ENCODE assay signal across 8 cellular contexts in genomic region chr18:713135-713490, GRCh38. TPM values are rescaled to one million over a fixed set of nuclear protein-coding genes. Genes with fewer than 3 reads are reported as not detected.
DNase-seq lines count a peak whose midpoint lies in the region; ATAC-seq and TF ChIP-seq lines count a peak whose summit lies in the region.

No MANE protein-coding gene starts in this region.

- 80 to 89% (median 86%) methylated on average over 23 of the region's 23 CpGs for WGBS in ovary, 3 donors

- peak overlapping the region in 6 of 7 donors; percentile 37 to 94 (median 78) for H3K27ac Mint-ChIP-seq in CD4-positive, alpha-beta memory T cell

- H3K27me3 ChIP-seq in CD4-positive, alpha-beta memory T cell (ENCODE audit: insufficient read depth, low read length) = no peaks in the 10 kb centered on the region
- no peaks in the 10 kb centered on the region for H3K27me3 ChIP-seq in ovary

- no peaks in the 10 kb centered on the region for H3K9me3 ChIP-seq in CD4-positive, alpha-beta memory T cell (ENCODE audit: control insufficient read depth in 1 of 2, low read length in 2 of 2)
- H3K9me3 ChIP-seq in ovary = no peaks in the 10 kb centered on the region

- H3K27ac ChIP-seq in CD4-positive, alpha-beta memory T cell (ENCODE audit: low read depth, low read length) = no peak overlapping the region
- no peak overlapping the region for H3K27ac ChIP-seq in ovary

- CTCF ChIA-PET in CD4-positive, alpha-beta memory T cell (lab: Charles Lee; ENCODE audit: partially characterized antibody) = interaction anchor here (1.0 to 3.0 kb wide), 6 partner anchors 11 to 118 kb away, joined by 3 to 10 read pairs (median 3); no protein-coding TSS in a partner anchor

- peak overlapping the region; percentile 49 to 96 (median 68) for H3K4me3 Mint-ChIP-seq in CD4-positive, alpha-beta memory T cell

- peaks cover 3% of the 10 kb centered on the region for H3K36me3 ChIP-seq in CD4-positive, alpha-beta memory T cell (ENCODE audit: insufficient read depth, low read length)
- H3K36me3 ChIP-seq in ovary = no peaks in the 10 kb centered on the region

- H3K27me3 Mint-ChIP-seq in CD4-positive, alpha-beta memory T cell = no peaks in the 10 kb centered on the region

- peaks cover 20 to 38% (median 29%) of the 10 kb centered on the region in 4 donors for H3K4me1 Mint-ChIP-seq in CD4-positive, alpha-beta memory T cell

- peak overlapping the region in 1 of 2 donors; percentile 93 for H3K4me3 ChIP-seq in CD4-positive, alpha-beta memory T cell (ENCODE audit: low read length in 2 of 2)
- H3K4me3 ChIP-seq in epithelial cell of proximal tubule (ENCODE audit: low read depth, low read length) (peak overlapping the region; percentile 95), ovary (peak overlapping the region; percentile 49)

- ATAC-seq in GM21737 (IDR thresholded peaks at IDR 0.05; ENCODE audit: unreplicated experiment) (no peak), GM18873 (IDR thresholded peaks at IDR 0.05; ENCODE audit: low FRiP score, unreplicated experiment) (no peak)

- peaks cover 22% of the 10 kb centered on the region for H3K4me1 ChIP-seq in CD4-positive, alpha-beta memory T cell (ENCODE audit: insufficient read depth, low read length)
- H3K4me1 ChIP-seq in ovary (ENCODE audit: insufficient read depth) = peaks cover 4% of the 10 kb centered on the region

- intact Hi-C loops in CD4-positive, alpha-beta memory T cell (cut with micrococcal nuclease) = loop anchor here (10.0 kb wide), 1 partner anchor 58 kb away; the partner anchor contains the start of gene TYMS
- intact Hi-C loops in ovary (cut with DNase I) = no loop called here

- TF ChIP-seq CTCF in epithelial cell of proximal tubule (conservative IDR thresholded peaks at IDR 0.05; ENCODE audit: low read depth, low read length) (no peak), ovary (IDR thresholded peaks at IDR 0.05) (no peak)

- H3K36me3 Mint-ChIP-seq in CD4-positive, alpha-beta memory T cell = peaks cover 9 to 14% of the 10 kb centered on the region in 2 donors

- peak in 3 of 5 donors; percentile 12 to 41 (median 21) for DNase-seq in CD4-positive, alpha-beta memory T cell
- peak; percentile 10 for DNase-seq in T follicular helper cell (ENCODE audit: low read depth)
- DNase-seq in epithelial cell of proximal tubule (ENCODE audit: low read depth) = no peak
- peak; percentile 20 to 48 (median 35) for DNase-seq in ovary
- no peak for DNase-seq in HCEC 1CT
- DNase-seq in NCI-H1694 treated with DMSO at 0.1 percent for 48 hours (lab: John Stamatoyannopoulos, UW) = no peak

- no peak for TF ChIP-seq POLR2A in ovary (IDR thresholded peaks at IDR 0.05)

- POLR2A ChIA-PET in CD4-positive, alpha-beta memory T cell (lab: Charles Lee; ENCODE audit: partially characterized antibody) = interaction anchor here (0.5 to 1.4 kb wide), 5 partner anchors 55 to 118 kb away, joined by 3 to 7 read pairs (median 4); partner anchors contain the start of gene TYMS

- H3K9me3 Mint-ChIP-seq in CD4-positive, alpha-beta memory T cell = peaks cover 0 to 7% (median 2%) of the 10 kb centered on the region in 8 donors

- TF ChIP-seq EP300 in ovary (IDR thresholded peaks at IDR 0.05) = no peak

RNA-seq across cellular contexts. Expression of gene ENOSF1, which starts 0.7 kb away (rescaled TPM):
- 100 to 1,000 TPM; 107 to 133 TPM for total RNA-seq in CD4-positive, alpha-beta memory T cell
- polyA plus RNA-seq in CD4-positive, alpha-beta memory T cell = 10 to 100 TPM; 11.6 to 13.9 TPM
- total RNA-seq in epithelial cell of proximal tubule = 28.0 and 32.3 TPM in 2 replicates
- 10 to 100 TPM; 45.1 to 94.9 (median 55.1) TPM for total RNA-seq in ovary
- 10 to 100 TPM; 29.2 to 52.7 TPM for polyA plus RNA-seq in ovary

RNA-seq across cellular contexts. Expression of gene TYMS, which starts 55.7 kb away (rescaled TPM):
- not detected for total RNA-seq in CD4-positive, alpha-beta memory T cell
- under 1 TPM in 1 of 2 donors, not detected in 1; 0.33 TPM for polyA plus RNA-seq in CD4-positive, alpha-beta memory T cell
- total RNA-seq in epithelial cell of proximal tubule (65.6 and 119 TPM in 2 replicates), ovary (1 to 10 TPM in 6 of 7 donors, under 1 TPM in 1; 0.48 to 7.9 (median 4.4) TPM)
- polyA plus RNA-seq in ovary = 1 to 10 TPM; 2.8 to 8.4 TPM

Comparison
In these comparisons a context has a peak if more than half of its experiments do, and no peak if none do; other contexts are left out.
1. DNase-seq: peak in CD4-positive, alpha-beta memory T cell (3 of 5), T follicular helper cell (single experiment) and ovary (5 of 5); none in epithelial cell of proximal tubule (single experiment), HCEC 1CT (single experiment) and NCI-H1694 treated with DMSO at 0.1 percent for 48 hours (single experiment).